In genomic region chr3:8838765-8839423, GRCh38 we compare ENCODE assay signal across 24 cellular contexts.
DNase-seq lines count a peak whose midpoint lies in the region; ATAC-seq, FAIRE-seq and TF ChIP-seq lines count a peak whose summit lies in the region.
"Had no signal": no experiment of that assay in that cellular context is flagged by ENCODE, and none has a peak within 500 bp of the region (broad histone marks: within the 10 kb centered on the region; RNA-seq: fewer than 3 reads in every experiment).

No MANE protein-coding gene starts in this region.

- intact Hi-C loops in IMR-90 (cut with micrococcal nuclease), result no loop called here
- intact Hi-C loops in K562 (cut with micrococcal nuclease), result no loop called here

- H3K9me1 ChIP-seq in IMR-90 (ENCODE audit: insufficient read depth, low read length) (peaks cover 23% of the 10 kb centered on the region), K562 (ENCODE audit: control insufficient read depth, insufficient read depth, low read length) (no peaks in the 10 kb centered on the region)

- H2AFZ ChIP-seq in IMR-90 (replicated peaks; ENCODE audit: low read length, poor library complexity) (no peak overlapping the region), K562 (ENCODE audit: low read depth, low read length) (no peak overlapping the region), mesenchymal stem cell (ENCODE audit: low read depth, low read length) (no peak overlapping the region), trophoblast cell (ENCODE audit: insufficient read depth, low read length, poor library complexity) (no peak overlapping the region)
- H2AFZ ChIP-seq: GM23338 had no signal

- TF ChIP-seq EP300 in K562 (IDR thresholded peaks at IDR 0.05; ENCODE audit: low read length), result no peak

- no peak overlapping the region for H4K12ac ChIP-seq in trophoblast cell (ENCODE audit: low read depth, low read length)

- no CpG with 5 or more reads among the region's 3 CpGs for WGBS in IMR-90 (ENCODE audit: extremely low coverage in 2 of 2, insufficient read length in 1 of 2), 2 experiments
- WGBS in K562 (ENCODE audit: insufficient coverage, low coverage, missing lambda C conversion rate), result 42% methylated on average over 3 of the region's 3 CpGs
- 96% methylated on average over 3 of the region's 3 CpGs for WGBS in mesenchymal stem cell
- no CpG with 5 or more reads among the region's 3 CpGs for WGBS in trophoblast cell (ENCODE audit: extremely low coverage, insufficient coverage, insufficient read length)

- H3K4me2 ChIP-seq in IMR-90 (ENCODE audit: low read depth, low read length), result no peak overlapping the region
- no peak overlapping the region for H3K4me2 ChIP-seq in K562 (ENCODE audit: insufficient read depth, low read length)
- no peak overlapping the region for H3K4me2 ChIP-seq in mesenchymal stem cell (ENCODE audit: low read length, poor library complexity, severe bottlenecking)
- H3K4me2 ChIP-seq in trophoblast cell (ENCODE audit: low read length), result no peak overlapping the region
- H3K4me2 ChIP-seq: BLaER1 treated with 17β-estradiol and CSF1 and Interleukin-3, amounts not matched to agents 10 nM and 100 nM; GM23338 had no signal

- H4K91ac ChIP-seq in IMR-90 (ENCODE audit: insufficient read depth, low read depth, low read length) (no peak overlapping the region), mesenchymal stem cell (ENCODE audit: low read length) (no peak overlapping the region), trophoblast cell (ENCODE audit: low read depth, low read length) (no peak overlapping the region)

- dilution Hi-C loops in IMR-90 (cut with HindIII; ENCODE audit: low sequenced_read_pairs, unreplicated experiment), result no loop called here

- no peak overlapping the region for H3K4me3 ChIP-seq in IMR-90 (ENCODE audit: insufficient read depth, low read depth, low read length)
- no peak overlapping the region for H3K4me3 ChIP-seq in K562
- H3K4me3 ChIP-seq in mesenchymal stem cell (ENCODE audit: insufficient read depth in 1 of 2, low read depth in 1 of 2, low read length in 2 of 2), result no peak overlapping the region
- no peak overlapping the region for H3K4me3 ChIP-seq in trophoblast cell (ENCODE audit: low read depth, low read length)
- H3K4me3 ChIP-seq: A549; BLaER1 treated with 17β-estradiol and CSF1 and Interleukin-3, amounts not matched to agents 10 nM and 100 nM; GM12878; GM23338 had no signal

- no peak for TF ChIP-seq RAD21 in IMR-90 (IDR thresholded peaks at IDR 0.05; ENCODE audit: low read length)
- TF ChIP-seq RAD21 in K562 (CRISPR knock-in tag; conservative IDR thresholded peaks at IDR 0.05 in 1 of 2, IDR thresholded peaks at IDR 0.05 in 1 of 2), result no peak

- H3K4me1 ChIP-seq in IMR-90 (ENCODE audit: control insufficient read depth, insufficient read depth, low read length), result peaks cover 7% of the 10 kb centered on the region
- H3K4me1 ChIP-seq in K562 (replicated peaks in 1 of 2; ENCODE audit: control insufficient read depth in 2 of 2, insufficient read depth in 2 of 2, low read length in 2 of 2), result no peaks in the 10 kb centered on the region
- peaks cover 9% of the 10 kb centered on the region for H3K4me1 ChIP-seq in mesenchymal stem cell (ENCODE audit: control insufficient read depth, insufficient read depth, low read depth, low read length)
- peaks cover 6 to 19% of the 10 kb centered on the region in 2 experiments for H3K4me1 ChIP-seq in trophoblast cell (ENCODE audit: control insufficient read depth in 1 of 2, insufficient read depth in 2 of 2, low read length in 2 of 2)
- H3K4me1 ChIP-seq: BE2C had no signal

- no peak for FAIRE-seq in K562 (lab: Jason Lieb, UNC)
- FAIRE-seq: A549, D721Med, GM12878 had no signal

- H3K9me3 ChIP-seq in IMR-90 (ENCODE audit: control insufficient read depth, insufficient read depth, low read length), result no peaks in the 10 kb centered on the region
- no peaks in the 10 kb centered on the region for H3K9me3 ChIP-seq in K562 (replicated peaks; ENCODE audit: control insufficient read depth, insufficient read depth, low read depth, low read length)
- H3K9me3 ChIP-seq in mesenchymal stem cell (ENCODE audit: control insufficient read depth, low read length), result no peaks in the 10 kb centered on the region
- H3K9me3 ChIP-seq in trophoblast cell (ENCODE audit: insufficient read depth, low read depth, low read length), result no peaks in the 10 kb centered on the region
- H3K9me3 ChIP-seq: A549; BE2C; BLaER1 treated with 17β-estradiol and CSF1 and Interleukin-3, amounts not matched to agents 10 nM and 100 nM had no signal

- no peak overlapping the region for H3K27ac ChIP-seq in IMR-90 (ENCODE audit: insufficient read depth, low read length)
- no peak overlapping the region for H3K27ac ChIP-seq in K562 (ENCODE audit: extremely low read depth, low read depth, low read length)
- no peak overlapping the region for H3K27ac ChIP-seq in mesenchymal stem cell (ENCODE audit: low read length, poor library complexity, severe bottlenecking)
- no peak overlapping the region for H3K27ac ChIP-seq in trophoblast cell (ENCODE audit: low read depth, low read length)
- H3K27ac ChIP-seq: BLaER1 treated with 17β-estradiol and CSF1 and Interleukin-3, amounts not matched to agents 10 nM and 100 nM had no signal

- no peak overlapping the region for H4K8ac ChIP-seq in IMR-90 (ENCODE audit: low read depth in 2 of 2, low read length in 2 of 2)
- no peak overlapping the region for H4K8ac ChIP-seq in mesenchymal stem cell (ENCODE audit: low read length)
- no peak overlapping the region for H4K8ac ChIP-seq in trophoblast cell (ENCODE audit: low read depth, low read length)

- H2AK5ac ChIP-seq in IMR-90 (ENCODE audit: low read depth, low read length), result no peak overlapping the region
- H2AK5ac ChIP-seq in mesenchymal stem cell (ENCODE audit: low read length, severe bottlenecking), result peak overlapping the region; percentile 26
- no peak overlapping the region for H2AK5ac ChIP-seq in trophoblast cell (ENCODE audit: low read length)

- H3K4ac ChIP-seq in IMR-90 (ENCODE audit: low read depth, low read length) (peak overlapping the region; percentile 42), mesenchymal stem cell (ENCODE audit: low read depth in 1 of 2, low read length in 2 of 2) (no peak overlapping the region), trophoblast cell (ENCODE audit: low read depth, low read length) (no peak overlapping the region)

- H3K56ac ChIP-seq in IMR-90 (ENCODE audit: extremely low read depth, insufficient read depth, low read length), result no peak overlapping the region

- H2BK15ac ChIP-seq in IMR-90 (ENCODE audit: low read depth, low read length) (peak overlapping the region; percentile 58; the same call in 1 of the 3 replicates), mesenchymal stem cell (ENCODE audit: low read depth, poor library complexity, severe bottlenecking) (peak overlapping the region; percentile 21)

- DNase-seq in IMR-90, result no peak
- DNase-seq in K562 (ENCODE audit: extremely low read depth in 1 of 4, low spot score in 3 of 4), result no peak
- DNase-seq in mesenchymal stem cell, result no peak
- DNase-seq in trophoblast cell, result no peak
- no peak for DNase-seq in amygdala (lab: John Stamatoyannopoulos, UW)
- DNase-seq: 8988T; ACHN; AML-193; BE2C; CD4-positive, alpha-beta T cell; CD8-positive, alpha-beta memory T cell; DMS 273 treated with DMSO at 0.1 percent for 48 hours; DMS79; EL; GDM1; H9 had no signal

- no peaks in the 10 kb centered on the region for H3K36me3 ChIP-seq in IMR-90 (ENCODE audit: control insufficient read depth, insufficient read depth, low read length)
- H3K36me3 ChIP-seq in K562 (ENCODE audit: control insufficient read depth, insufficient read depth, low read length), result no peaks in the 10 kb centered on the region
- no peaks in the 10 kb centered on the region for H3K36me3 ChIP-seq in mesenchymal stem cell (ENCODE audit: control insufficient read depth in 1 of 2, insufficient read depth in 2 of 2, low read depth in 1 of 2, low read length in 2 of 2)
- H3K36me3 ChIP-seq in trophoblast cell (ENCODE audit: control insufficient read depth in 1 of 2, insufficient read depth in 2 of 2, low read length in 2 of 2), result no peaks in the 10 kb centered on the region
- H3K36me3 ChIP-seq: BE2C had no signal

- peak overlapping the region in 1 of 2 experiments; percentile 15 for H2BK12ac ChIP-seq in mesenchymal stem cell (ENCODE audit: low read length in 2 of 2)
- peak overlapping the region; percentile 26 for H2BK12ac ChIP-seq in trophoblast cell (ENCODE audit: low read length)

- TF ChIP-seq POLR2A in IMR-90 (IDR thresholded peaks at IDR 0.05; ENCODE audit: low read depth, low read length), result no peak
- no peak for TF ChIP-seq POLR2A in K562 (conservative IDR thresholded peaks at IDR 0.05)

- no peak overlapping the region for H3K23ac ChIP-seq in IMR-90 (ENCODE audit: low read depth, low read length)
- H3K23ac ChIP-seq in mesenchymal stem cell (ENCODE audit: low read length in 2 of 2), result no peak overlapping the region
- no peak overlapping the region for H3K23ac ChIP-seq in trophoblast cell (ENCODE audit: low read length)

- POLR2A ChIA-PET in IMR-90 (lab: Charles Lee; ENCODE audit: unreplicated experiment), result no interaction called here
- POLR2A ChIA-PET in K562 (lab: Yijun Ruan, JAX), result no interaction called here

- H2AK9ac ChIP-seq in IMR-90 (replicated peaks; ENCODE audit: low read depth, low read length, poor library complexity), result no peak overlapping the region

- H3K79me1 ChIP-seq in IMR-90 (ENCODE audit: low read depth in 1 of 2, low read length in 2 of 2), result no peaks in the 10 kb centered on the region
- no peaks in the 10 kb centered on the region for H3K79me1 ChIP-seq in mesenchymal stem cell (replicated peaks; ENCODE audit: low read length, poor library complexity, severe bottlenecking)
- H3K79me1 ChIP-seq in trophoblast cell (ENCODE audit: low read length), result no peaks in the 10 kb centered on the region

- TF ChIP-seq CTCF in IMR-90 (conservative IDR thresholded peaks at IDR 0.05; ENCODE audit: low read depth, low read length) (no peak), K562 (IDR thresholded peaks at IDR 0.05 in 2 of 3, conservative IDR thresholded peaks at IDR 0.05 in 1 of 3; ENCODE audit: insufficient read depth in 2 of 3, low read depth in 1 of 3, low read length in 3 of 3) (no peak)

- no peak overlapping the region for H2BK5ac ChIP-seq in IMR-90 (ENCODE audit: low read depth, low read length, poor library complexity, severe bottlenecking)
- no peak overlapping the region for H2BK5ac ChIP-seq in mesenchymal stem cell (ENCODE audit: low read depth, low read length, poor library complexity, severe bottlenecking)
- no peak overlapping the region for H2BK5ac ChIP-seq in trophoblast cell (ENCODE audit: low read depth, low read length, poor library complexity)

- BruUV-seq in IMR-90 (replicated peaks; lab: Mats Ljungman, UMichigan) (no TSS peak), K562 (replicated peaks; lab: Mats Ljungman, UMichigan) (no TSS peak)

- CTCF ChIA-PET in IMR-90 (lab: Yijun Ruan, JAX), result no interaction called here
- CTCF ChIA-PET in K562 (lab: Yijun Ruan, JAX; ENCODE audit: low intra/inter-chr PET ratio), result no interaction called here

- H3K9ac ChIP-seq in IMR-90 (ENCODE audit: low read depth, low read length) (no peak overlapping the region), K562 (ENCODE audit: insufficient read depth in 1 of 2, low read depth in 2 of 2, low read length in 2 of 2) (no peak overlapping the region), mesenchymal stem cell (ENCODE audit: low read length) (no peak overlapping the region), trophoblast cell (ENCODE audit: low read length) (no peak overlapping the region)
- H3K9ac ChIP-seq: BLaER1 treated with 17β-estradiol and CSF1 and Interleukin-3, amounts not matched to agents 10 nM and 100 nM had no signal

- H4K20me1 ChIP-seq in IMR-90 (ENCODE audit: insufficient read depth, low read length) (no peaks in the 10 kb centered on the region), K562 (replicated peaks; ENCODE audit: control insufficient read depth, insufficient read depth, low read length) (no peaks in the 10 kb centered on the region)
- H4K20me1 ChIP-seq: BLaER1 treated with 17β-estradiol and CSF1 and Interleukin-3, amounts not matched to agents 10 nM and 100 nM had no signal

- no peak overlapping the region for H4K5ac ChIP-seq in IMR-90 (ENCODE audit: low read depth, low read length)

- no peak overlapping the region for H2BK20ac ChIP-seq in IMR-90 (ENCODE audit: low read depth, low read length)

- ATAC-seq in IMR-90 (ENCODE audit: low read depth) (no peak), K562 (no peak), HG02623 (IDR thresholded peaks at IDR 0.05; ENCODE audit: unreplicated experiment) (no peak), SK-N-SH treated with all-trans-retinoic acid at 6 μM for 48 hours (no peak)
- ATAC-seq: GM12878, GM23338, HCT116 had no signal

- H3K18ac ChIP-seq in IMR-90 (ENCODE audit: low read depth, low read length), result no peak overlapping the region
- no peak overlapping the region for H3K18ac ChIP-seq in mesenchymal stem cell (ENCODE audit: low read depth in 1 of 2, low read length in 2 of 2)
- no peak overlapping the region for H3K18ac ChIP-seq in trophoblast cell (ENCODE audit: low read length)

- in situ Hi-C loops in IMR-90 (cut with MboI; ENCODE audit: low sequenced_read_pairs) (no loop called here), K562 (cut with MboI) (no loop called here)

- H3K27me3 ChIP-seq in IMR-90 (ENCODE audit: control insufficient read depth, insufficient read depth, low read length) (no peaks in the 10 kb centered on the region), K562 (ENCODE audit: control insufficient read depth in 2 of 2, insufficient read depth in 2 of 2, low read length in 2 of 2) (no peaks in the 10 kb centered on the region), mesenchymal stem cell (ENCODE audit: control insufficient read depth in 1 of 2, insufficient read depth in 1 of 2, low read length in 2 of 2) (peaks cover 0 to 6% of the 10 kb centered on the region in 2 experiments), trophoblast cell (ENCODE audit: insufficient read depth, low read length) (no peaks in the 10 kb centered on the region)
- H3K27me3 ChIP-seq: BE2C; BLaER1 treated with 17β-estradiol and CSF1 and Interleukin-3, amounts not matched to agents 10 nM and 100 nM had no signal

- H3K14ac ChIP-seq in IMR-90 (replicated peaks; ENCODE audit: low read depth, low read length), result no peak overlapping the region
- no peak overlapping the region for H3K14ac ChIP-seq in mesenchymal stem cell (ENCODE audit: low read length in 2 of 2)
- H3K14ac ChIP-seq in trophoblast cell (ENCODE audit: low read length), result peak overlapping the region; percentile 49

- no peaks in the 10 kb centered on the region for H3K79me2 ChIP-seq in K562 (ENCODE audit: control insufficient read depth, insufficient read depth, low read length)
- no peaks in the 10 kb centered on the region for H3K79me2 ChIP-seq in trophoblast cell (ENCODE audit: control insufficient read depth, insufficient read depth, low read length, poor library complexity)

- no peak overlapping the region for H2BK120ac ChIP-seq in IMR-90 (ENCODE audit: low read depth, low read length)
- no peak overlapping the region for H2BK120ac ChIP-seq in mesenchymal stem cell (ENCODE audit: low read depth, low read length)
- H2BK120ac ChIP-seq in trophoblast cell (ENCODE audit: insufficient read depth, low read length, poor library complexity), result no peak overlapping the region
